20 cellular contexts compared by ENCODE assay signal in the genomic region with DNA sequence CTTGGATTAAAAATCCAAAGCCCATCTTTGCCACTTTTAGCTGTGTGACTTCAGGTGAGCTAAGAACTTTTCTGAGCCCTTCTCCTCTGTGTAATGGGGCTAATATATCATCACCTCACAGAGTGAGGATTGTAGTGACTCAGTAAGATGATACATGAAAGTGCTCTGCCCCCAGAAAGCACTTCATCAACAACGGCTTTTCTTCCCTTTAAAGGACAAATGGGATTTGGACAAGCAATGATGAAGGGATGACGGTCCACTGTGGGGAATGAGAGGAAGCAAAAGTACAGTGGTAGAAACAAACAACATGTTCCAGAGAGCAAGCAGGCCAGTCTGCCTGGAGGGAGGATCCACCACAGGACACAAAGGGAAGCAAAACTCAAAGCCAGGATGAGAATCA. TPM values are rescaled to one million over a fixed set of nuclear protein-coding genes. Genes with fewer than 3 reads are reported as not detected.
DNase-seq lines count a peak whose midpoint lies in the region; ATAC-seq and TF ChIP-seq lines count a peak whose summit lies in the region.
"Had no signal": no experiment of that assay in that cellular context is flagged by ENCODE, and none has a peak within 500 bp of the region (broad histone marks: within the 10 kb centered on the region; RNA-seq: fewer than 3 reads in every experiment).

No MANE protein-coding gene starts in this region.

- peaks cover 21 to 32% of the 10 kb centered on the region in 2 donors for H3K36me3 Mint-ChIP-seq in activated T-cell treated with anti-CD3 and anti-CD28 coated beads, Interleukin-2, amount 50 U/mL, for 72 hours (ENCODE audit: insufficient read depth in 2 of 2)
- peaks cover 82% of the 10 kb centered on the region for H3K36me3 Mint-ChIP-seq in stimulated activated effector memory CD8-positive, alpha-beta T cell treated with anti-CD3 and anti-CD28 coated beads, Interleukin-12 subunit alpha, Interleukin-12 subunit beta, amount 100 ng/mL, for 72 hours

- no peak overlapping the region for H3K23ac ChIP-seq in IMR-90 (ENCODE audit: low read depth, low read length)

- no peak for DNase-seq in activated T-cell treated with anti-CD3 and anti-CD28 coated beads, Interleukin-2, amount 50 U/mL, for 72 hours
- DNase-seq in activated T-cell treated with anti-CD3 and anti-CD28 coated beads for 4 hours (no peak), IMR-90 (peak; percentile 55), amniotic epithelial cell (ENCODE audit: low read depth) (peak; percentile 95), left colon (no peak), GM19240 (ENCODE audit: insufficient read length, low spot score) (no peak)
- DNase-seq in stimulated activated effector memory CD8-positive, alpha-beta T cell treated with anti-CD3 and anti-CD28 coated beads, Interleukin-12 subunit alpha, Interleukin-12 subunit beta, amount 100 ng/mL, for 72 hours (ENCODE audit: low spot score in 2 of 2): no peak
- DNase-seq: CD4-positive, alpha-beta T cell; DMS79 treated with DMSO at 0.1 percent for 48 hours; HCEC 1CT; NCI-H1417; NCI-H1930; NCI-H2171; NCI-H446 treated with DMSO at 0.1 percent for 48 hours; NCI-H82 had no signal

- peak overlapping the region; percentile 60; the same call in 1 of the 2 replicates for H4K5ac ChIP-seq in IMR-90 (ENCODE audit: low read depth, low read length)

- H2BK120ac ChIP-seq in IMR-90 (ENCODE audit: low read depth, low read length): no peak overlapping the region

- peak overlapping the region in 1 of 2 donors; percentile 4 for H3K4me3 Mint-ChIP-seq in activated T-cell treated with anti-CD3 and anti-CD28 coated beads, Interleukin-2, amount 50 U/mL, for 72 hours
- H3K4me3 Mint-ChIP-seq in stimulated activated effector memory CD8-positive, alpha-beta T cell treated with anti-CD3 and anti-CD28 coated beads, Interleukin-12 subunit alpha, Interleukin-12 subunit beta, amount 100 ng/mL, for 72 hours: no peak overlapping the region
- H3K4me3 Mint-ChIP-seq: CD4-positive, alpha-beta T cell; IgD-negative memory B cell had no signal

- peaks cover 11% of the 10 kb centered on the region; the same call in 1 of the 2 replicates for H3K9me1 ChIP-seq in IMR-90 (ENCODE audit: insufficient read depth, low read length)

- H3K36me3 ChIP-seq in IMR-90 (ENCODE audit: control insufficient read depth, insufficient read depth, low read length): peaks cover 47% of the 10 kb centered on the region

- H3K14ac ChIP-seq in IMR-90 (replicated peaks; ENCODE audit: low read depth, low read length): no peak overlapping the region

- H3K27ac ChIP-seq in IMR-90 (ENCODE audit: insufficient read depth, low read length): peak overlapping the region; percentile 31; the same call in 1 of the 2 replicates

- no peak for TF ChIP-seq POLR2A in IMR-90 (IDR thresholded peaks at IDR 0.05; ENCODE audit: low read depth, low read length)

- H3K18ac ChIP-seq in IMR-90 (ENCODE audit: low read depth, low read length): no peak overlapping the region; the same call in 1 of the 2 replicates

- peak overlapping the region; percentile 84 for H3K27ac Mint-ChIP-seq in activated T-cell treated with anti-CD3 and anti-CD28 coated beads, Interleukin-2, amount 50 U/mL, for 72 hours
- H3K27ac Mint-ChIP-seq in stimulated activated effector memory CD8-positive, alpha-beta T cell treated with anti-CD3 and anti-CD28 coated beads, Interleukin-12 subunit alpha, Interleukin-12 subunit beta, amount 100 ng/mL, for 72 hours: peak overlapping the region; percentile 27
- H3K27ac Mint-ChIP-seq: CD4-positive, alpha-beta T cell had no signal

- no peak for TF ChIP-seq RAD21 in IMR-90 (IDR thresholded peaks at IDR 0.05; ENCODE audit: low read length)

- no peak overlapping the region for H2BK15ac ChIP-seq in IMR-90 (ENCODE audit: low read depth, low read length)

- H3K4me1 Mint-ChIP-seq in activated T-cell treated with anti-CD3 and anti-CD28 coated beads, Interleukin-2, amount 50 U/mL, for 72 hours (ENCODE audit: low read depth): peaks cover 13% of the 10 kb centered on the region
- peaks cover 58% of the 10 kb centered on the region for H3K4me1 Mint-ChIP-seq in stimulated activated effector memory CD8-positive, alpha-beta T cell treated with anti-CD3 and anti-CD28 coated beads, Interleukin-12 subunit alpha, Interleukin-12 subunit beta, amount 100 ng/mL, for 72 hours

- no peak overlapping the region for H2BK20ac ChIP-seq in IMR-90 (ENCODE audit: low read depth, low read length)

- no peak overlapping the region for H2AK9ac ChIP-seq in IMR-90 (replicated peaks; ENCODE audit: low read depth, low read length, poor library complexity)

- ATAC-seq in activated T-cell treated with anti-CD3 and anti-CD28 coated beads, Interleukin-2, amount 50 U/mL, for 72 hours (replicated peaks in 1 of 2): peak in 1 of 2 donors; percentile 8
- ATAC-seq in IMR-90 (ENCODE audit: low read depth): peak; percentile 27; the same call in 1 of the 2 replicates
- ATAC-seq in stimulated activated effector memory CD8-positive, alpha-beta T cell treated with anti-CD3 and anti-CD28 coated beads, Interleukin-12 subunit alpha, Interleukin-12 subunit beta, amount 100 ng/mL, for 72 hours: no peak
- ATAC-seq in GM21576 (IDR thresholded peaks at IDR 0.05; ENCODE audit: unreplicated experiment): no peak
- no peak for ATAC-seq in left colon
- ATAC-seq: Right ventricle myocardium inferior had no signal

- no CpG with 5 or more reads among the region's 2 CpGs for WGBS in IMR-90 (ENCODE audit: extremely low coverage in 2 of 2, insufficient read length in 1 of 2), 2 experiments

- no peaks in the 10 kb centered on the region for H3K9me3 Mint-ChIP-seq in activated T-cell treated with anti-CD3 and anti-CD28 coated beads, Interleukin-2, amount 50 U/mL, for 72 hours
- no peaks in the 10 kb centered on the region for H3K9me3 Mint-ChIP-seq in stimulated activated effector memory CD8-positive, alpha-beta T cell treated with anti-CD3 and anti-CD28 coated beads, Interleukin-12 subunit alpha, Interleukin-12 subunit beta, amount 100 ng/mL, for 72 hours
- H3K9me3 Mint-ChIP-seq: CD4-positive, alpha-beta T cell; IgD-negative memory B cell had no signal

- H3K79me1 ChIP-seq in IMR-90 (ENCODE audit: low read depth in 1 of 2, low read length in 2 of 2): peaks cover 34 to 50% of the 10 kb centered on the region in 2 experiments

- H3K4me1 ChIP-seq in IMR-90 (ENCODE audit: control insufficient read depth, insufficient read depth, low read length): no peaks in the 10 kb centered on the region; the same call in 1 of the 2 replicates

- no peak overlapping the region for H3K4me2 ChIP-seq in IMR-90 (ENCODE audit: low read depth, low read length)

- no peak for TF ChIP-seq CTCF in IMR-90 (conservative IDR thresholded peaks at IDR 0.05; ENCODE audit: low read depth, low read length)

- H4K91ac ChIP-seq in IMR-90 (ENCODE audit: insufficient read depth, low read depth, low read length): no peak overlapping the region

- no TSS peak for BruUV-seq in IMR-90 (replicated peaks; lab: Mats Ljungman, UMichigan)

- H3K4ac ChIP-seq in IMR-90 (ENCODE audit: low read depth, low read length): no peak overlapping the region

- in situ Hi-C loops in IMR-90 (cut with MboI; ENCODE audit: low sequenced_read_pairs): no loop called here

- H3K9me3 ChIP-seq in IMR-90 (ENCODE audit: control insufficient read depth, insufficient read depth, low read length): no peaks in the 10 kb centered on the region

- H3K4me3 ChIP-seq in IMR-90 (ENCODE audit: insufficient read depth, low read depth, low read length): no peak overlapping the region

- H2AFZ ChIP-seq in IMR-90 (replicated peaks; ENCODE audit: low read length, poor library complexity): no peak overlapping the region

- H3K9ac ChIP-seq in IMR-90 (ENCODE audit: low read depth, low read length): no peak overlapping the region; the same call in 1 of the 2 replicates

- dilution Hi-C loops in IMR-90 (cut with HindIII; ENCODE audit: low sequenced_read_pairs, unreplicated experiment): no loop called here

- POLR2A ChIA-PET in IMR-90 (lab: Charles Lee; ENCODE audit: unreplicated experiment): no interaction called here

- CTCF ChIA-PET in IMR-90 (lab: Yijun Ruan, JAX): no interaction called here

- H4K8ac ChIP-seq in IMR-90 (ENCODE audit: low read depth in 2 of 2, low read length in 2 of 2): peak overlapping the region in 1 of 2 experiments; percentile 42; a peak in 1 of 4 replicates

- H2AK5ac ChIP-seq in IMR-90 (ENCODE audit: low read depth, low read length): no peak overlapping the region

- H3K27me3 Mint-ChIP-seq in activated T-cell treated with anti-CD3 and anti-CD28 coated beads, Interleukin-2, amount 50 U/mL, for 72 hours (ENCODE audit: low read depth): no peaks in the 10 kb centered on the region
- H3K27me3 Mint-ChIP-seq: CD4-positive, alpha-beta T cell; IgD-negative memory B cell had no signal

- H4K20me1 ChIP-seq in IMR-90 (ENCODE audit: insufficient read depth, low read length): no peaks in the 10 kb centered on the region

- intact Hi-C loops in IMR-90 (cut with micrococcal nuclease): no loop called here
- intact Hi-C loops in left colon (cut with DNase I, micrococcal nuclease): no loop called here

- H3K56ac ChIP-seq in IMR-90 (ENCODE audit: extremely low read depth, insufficient read depth, low read length): no peak overlapping the region

- H3K27me3 ChIP-seq in IMR-90 (ENCODE audit: control insufficient read depth, insufficient read depth, low read length): no peaks in the 10 kb centered on the region

- peak overlapping the region; percentile 81 for H2BK5ac ChIP-seq in IMR-90 (ENCODE audit: low read depth, low read length, poor library complexity, severe bottlenecking)

RNA-seq across cellular contexts. Expression of a gene that starts 14.3 kb away (rescaled TPM):
- 1 to 10 TPM; 3.3 to 3.7 TPM for total RNA-seq in activated T-cell treated with anti-CD3 and anti-CD28 coated beads, Interleukin-2, amount 50 U/mL, for 72 hours
- total RNA-seq in IMR-90 (2012; rRNA removed): not detected in 2 replicates
- polyA plus RNA-seq in IMR-90 (2012; rRNA removed): 0.10 and 0.20 TPM in 2 replicates
- polyA plus RNA-seq in IMR-90 (2012; cell fraction: cytosol; rRNA removed): not detected in 2 replicates
- 0.08 and 0.73 TPM in 2 replicates for polyA plus RNA-seq in IMR-90 (2012; cell fraction: nucleus; rRNA removed; ENCODE audit: low replicate concordance)
- 1 to 10 TPM; 2.5 to 9.4 TPM for total RNA-seq in left colon
- total RNA-seq: HT-29, LHCN-M2, Right ventricle myocardium inferior had no signal
- polyA plus RNA-seq: IgD-negative memory B cell had no signal

RNA-seq across cellular contexts. Expression of a gene that starts 19.9 kb away (rescaled TPM):
- 10 to 100 TPM; 52.0 to 68.0 TPM for total RNA-seq in activated T-cell treated with anti-CD3 and anti-CD28 coated beads, Interleukin-2, amount 50 U/mL, for 72 hours
- 9.0 and 9.2 TPM in 2 replicates for total RNA-seq in IMR-90 (2012; rRNA removed)
- 13.8 and 15.2 TPM in 2 replicates for polyA plus RNA-seq in IMR-90 (2012; rRNA removed)
- polyA plus RNA-seq in IMR-90 (2012; cell fraction: cytosol; rRNA removed): 9.0 and 9.2 TPM in 2 replicates
- polyA plus RNA-seq in IMR-90 (2012; cell fraction: nucleus; rRNA removed; ENCODE audit: low replicate concordance): 4.3 and 11.3 TPM in 2 replicates
- total RNA-seq in left colon: 10 to 100 TPM; 33.2 to 36.6 TPM

RNA-seq across cellular contexts. Expression of a gene that starts 26.3 kb away (rescaled TPM):
- total RNA-seq in activated T-cell treated with anti-CD3 and anti-CD28 coated beads, Interleukin-2, amount 50 U/mL, for 72 hours: 10 to 100 TPM; 30.8 to 32.2 TPM
- 28.3 and 40.5 TPM in 2 replicates for total RNA-seq in IMR-90 (2012; rRNA removed)
- polyA plus RNA-seq in IMR-90 (2012; rRNA removed): 10.6 and 14.0 TPM in 2 replicates
- 3.4 and 16.1 TPM in 2 replicates for polyA plus RNA-seq in IMR-90 (2012; cell fraction: cytosol; rRNA removed)
- polyA plus RNA-seq in IMR-90 (2012; cell fraction: nucleus; rRNA removed; ENCODE audit: low replicate concordance): 3.0 and 8.0 TPM in 2 replicates
- total RNA-seq in left colon: 10 to 100 TPM; 19.0 to 22.1 TPM

RNA-seq across cellular contexts. Expression of a gene that starts 26.5 kb away (rescaled TPM):
- 10 to 100 TPM; 33.2 to 38.3 TPM for total RNA-seq in activated T-cell treated with anti-CD3 and anti-CD28 coated beads, Interleukin-2, amount 50 U/mL, for 72 hours
- total RNA-seq in IMR-90 (2012; rRNA removed) (19.4 and 26.2 TPM in 2 replicates), left colon (10 to 100 TPM; 31.7 to 36.6 TPM)
- polyA plus RNA-seq in IMR-90 (2012; rRNA removed): 22.8 and 23.4 TPM in 2 replicates
- 16.0 and 27.1 TPM in 2 replicates for polyA plus RNA-seq in IMR-90 (2012; cell fraction: cytosol; rRNA removed)
- polyA plus RNA-seq in IMR-90 (2012; cell fraction: nucleus; rRNA removed; ENCODE audit: low replicate concordance): 19.7 and 25.4 TPM in 2 replicates

RNA-seq across cellular contexts. Expression of a gene that starts 35.5 kb away (rescaled TPM):
- total RNA-seq in activated T-cell treated with anti-CD3 and anti-CD28 coated beads, Interleukin-2, amount 50 U/mL, for 72 hours: 10 to 100 TPM in 1 of 2 donors, 1 to 10 TPM in 1; 9.9 to 10.1 TPM
- total RNA-seq in IMR-90 (2012; rRNA removed) (4.5 and 7.5 TPM in 2 replicates), left colon (10 to 100 TPM; 10.1 to 20.5 TPM)
- 6.4 and 7.6 TPM in 2 replicates for polyA plus RNA-seq in IMR-90 (2012; rRNA removed)
- 10.9 and 17.5 TPM in 2 replicates for polyA plus RNA-seq in IMR-90 (2012; cell fraction: cytosol; rRNA removed)
- 6.6 and 10.2 TPM in 2 replicates for polyA plus RNA-seq in IMR-90 (2012; cell fraction: nucleus; rRNA removed; ENCODE audit: low replicate concordance)

Comparison
In these comparisons a context has a peak if more than half of its experiments do, and no peak if none do; other contexts are left out.
1. DNase-seq: peak in IMR-90 (single experiment) and amniotic epithelial cell (single experiment); none in activated T-cell treated with anti-CD3 and anti-CD28 coated beads, Interleukin-2, amount 50 U/mL, for 72 hours (0 of 2), activated T-cell treated with anti-CD3 and anti-CD28 coated beads for 4 hours (single experiment), stimulated activated effector memory CD8-positive, alpha-beta T cell treated with anti-CD3 and anti-CD28 coated beads, Interleukin-12 subunit alpha, Interleukin-12 subunit beta, amount 100 ng/mL, for 72 hours (0 of 2), left colon (0 of 2) and GM19240 (single experiment).